ENCODE assay signal across 8 cellular contexts in genomic region chr17:61139219-61139618, GRCh38.
DNase-seq lines count a peak whose midpoint lies in the region; ATAC-seq, FAIRE-seq and TF ChIP-seq lines count a peak whose summit lies in the region.

No MANE protein-coding gene starts in this region.

- CTCF ChIA-PET in RWPE1 (lab: Yijun Ruan, JAX): no interaction called here

- POLR2A ChIA-PET in RWPE1 (lab: Yijun Ruan, JAX; ENCODE audit: low non-redundant PET): no interaction called here

- TF ChIP-seq CTCF in RWPE1 (conservative IDR thresholded peaks at IDR 0.05; ENCODE audit: low read depth): no peak

- ATAC-seq in GM18519 (IDR thresholded peaks at IDR 0.05; ENCODE audit: low FRiP score, unreplicated experiment) (peak; percentile 95), HG02981 (IDR thresholded peaks at IDR 0.05; ENCODE audit: unreplicated experiment) (peak; percentile 98)

- no peak overlapping the region for H3K27ac ChIP-seq in RWPE1

- DNase-seq in RCC 7860 (ENCODE audit: low spot score) (peak; percentile 34), myocyte (ENCODE audit: low read depth) (peak; percentile 63), RWPE1 (ENCODE audit: low spot score) (no peak), amniotic stem cell (lab: John Stamatoyannopoulos, UW) (no peak), NCI-H2227 (lab: John Stamatoyannopoulos, UW; ENCODE audit: unreplicated experiment) (no peak)
- peak; percentile 27 for DNase-seq in activated naive CD4-positive, alpha-beta T cell treated with Interleukin-2 at 50 U/mL for 16 hours

- FAIRE-seq in RCC 7860 (lab: Jason Lieb, UNC): no peak

Comparison
In these comparisons a context has a peak if more than half of its experiments do, and no peak if none do; other contexts are left out.
1. DNase-seq: peak in RCC 7860 (single experiment), activated naive CD4-positive, alpha-beta T cell treated with Interleukin-2 at 50 U/mL for 16 hours (single experiment) and myocyte (single experiment); none in RWPE1 (single experiment), amniotic stem cell (single experiment) and NCI-H2227 (single experiment).